1 cellular context compared by ENCODE assay signal in genomic region chr6:158232445-158233213, GRCh38.
TF ChIP-seq lines count a peak whose summit lies in the region.

No MANE protein-coding gene starts in this region.

TF ChIP-seq in HepG2, 621 proteins besides CTCF, POLR2A, EP300 and RAD21 (continued from another document and continues in another):
- TF ChIP-seq ZBTB40 (IDR thresholded peaks at IDR 0.05) (no peak), ZBTB40 (CRISPR knock-in tag; IDR thresholded peaks at IDR 0.05) (peak; percentile 54), THRA (CRISPR knock-in tag; IDR thresholded peaks at IDR 0.05; ENCODE audit: borderline replicate concordance) (no peak), MTERF4 (CRISPR knock-in tag; IDR thresholded peaks at IDR 0.05) (no peak; the same call in 1 of the 2 replicates), HDAC6 (IDR thresholded peaks at IDR 0.05; ENCODE audit: low read depth, low read length) (no peak), CERS6 (CRISPR knock-in tag; IDR thresholded peaks at IDR 0.05) (no peak), ZNF558 (CRISPR knock-in tag; IDR thresholded peaks at IDR 0.05; ENCODE audit: borderline replicate concordance) (peak; percentile 29; the same call in 1 of the 2 replicates), ELF3 (CRISPR knock-in tag; IDR thresholded peaks at IDR 0.05) (peak; percentile 47; the same call in 1 of the 2 replicates), ZBED4 (CRISPR knock-in tag; IDR thresholded peaks at IDR 0.05; ENCODE audit: borderline replicate concordance) (peak; percentile 85; the same call in 1 of the 2 replicates), ZMYM2 (CRISPR knock-in tag; IDR thresholded peaks at IDR 0.05) (no peak), ZNF337 (CRISPR knock-in tag; IDR thresholded peaks at IDR 0.05; ENCODE audit: borderline replicate concordance, low read depth) (no peak), ZNF451 (CRISPR knock-in tag; IDR thresholded peaks at IDR 0.05) (0 out of 2 replicates have a peak, but pooled peaks have one; percentile 47), CBX5 (CRISPR knock-in tag; IDR thresholded peaks at IDR 0.05; ENCODE audit: borderline replicate concordance) (no peak), PRPF4 (IDR thresholded peaks at IDR 0.05; ENCODE audit: low read depth, low read length, poor library complexity, severe bottlenecking) (no peak), IRF1 (CRISPR knock-in tag; IDR thresholded peaks at IDR 0.05; ENCODE audit: low read depth) (no peak), ZNF556 (CRISPR knock-in tag; IDR thresholded peaks at IDR 0.05; ENCODE audit: borderline replicate concordance) (peak; percentile 76; the same call in 1 of the 2 replicates), ZFP82 (CRISPR knock-in tag; IDR thresholded peaks at IDR 0.05; ENCODE audit: borderline replicate concordance) (no peak), HOXA3 (CRISPR knock-in tag; IDR thresholded peaks at IDR 0.05) (peak; percentile 41; the same call in 1 of the 2 replicates), ZSCAN5A (CRISPR knock-in tag; IDR thresholded peaks at IDR 0.05; ENCODE audit: borderline replicate concordance) (no peak), ZBTB39 (CRISPR knock-in tag; IDR thresholded peaks at IDR 0.05) (no peak), CREB1 (IDR thresholded peaks at IDR 0.05) (no peak), CREB1 (CRISPR knock-in tag; IDR thresholded peaks at IDR 0.05) (no peak), ARID3A (IDR thresholded peaks at IDR 0.05; ENCODE audit: low read depth, low read length) (no peak)
